Comparison of ENCODE assay signal across 18 cellular contexts in genomic region chr14:72678360-72678759, GRCh38.
A peak's percentile ranks its signal among the peaks of the same experiment; 100 is the strongest.
DNase-seq lines count a peak whose midpoint lies in the region; ATAC-seq, FAIRE-seq and TF ChIP-seq lines count a peak whose summit lies in the region.
"Had no signal": no experiment of that assay in that cellular context is flagged by ENCODE, and none has a peak within 500 bp of the region (broad histone marks: within the 10 kb centered on the region; RNA-seq: fewer than 3 reads in every experiment).

No MANE protein-coding gene starts in this region.

- no peak for ATAC-seq in GM18498 (IDR thresholded peaks at IDR 0.05; ENCODE audit: unreplicated experiment)
- ATAC-seq in GM21529 (IDR thresholded peaks at IDR 0.05; ENCODE audit: unreplicated experiment), result no peak
- no peak for ATAC-seq in HG02840 (IDR thresholded peaks at IDR 0.05; ENCODE audit: low FRiP score, unreplicated experiment)
- ATAC-seq: Panc1 had no signal

- H3K27me3 ChIP-seq in astrocyte (ENCODE audit: insufficient read depth, low read length), result no peaks in the 10 kb centered on the region
- no peaks in the 10 kb centered on the region for H3K27me3 ChIP-seq in thyroid gland
- H3K27me3 ChIP-seq: BE2C, spleen had no signal

- H3K4me1 ChIP-seq in astrocyte (ENCODE audit: insufficient read depth, low read length) (peaks cover 33% of the 10 kb centered on the region), thyroid gland (no peaks in the 10 kb centered on the region)

- H4K20me1 ChIP-seq in astrocyte (ENCODE audit: insufficient read depth, low read length), result no peaks in the 10 kb centered on the region

- no peaks in the 10 kb centered on the region for H3K27me3 Mint-ChIP-seq in astrocyte (ENCODE audit: low read depth, unreplicated experiment)

- H3K4me2 ChIP-seq in astrocyte (ENCODE audit: low read length), result peak overlapping the region; percentile 50

- H3K9me3 Mint-ChIP-seq in astrocyte (ENCODE audit: unreplicated experiment), result peaks cover 4% of the 10 kb centered on the region
- H3K9me3 Mint-ChIP-seq: immature natural killer cell had no signal

- peaks cover 10% of the 10 kb centered on the region for H3K36me3 Mint-ChIP-seq in astrocyte (ENCODE audit: low read depth, unreplicated experiment)

- TF ChIP-seq POLR2A in thyroid gland (IDR thresholded peaks at IDR 0.05), result no peak

- H3K9ac ChIP-seq in astrocyte (ENCODE audit: low read length), result peak overlapping the region; percentile 60

- H3K4me1 Mint-ChIP-seq in astrocyte (ENCODE audit: low read depth, unreplicated experiment), result peaks cover 16% of the 10 kb centered on the region
- H3K4me1 Mint-ChIP-seq: immature natural killer cell had no signal

- DNase-seq in GM03348 (ENCODE audit: low spot score) (peak; percentile 45), astrocyte (ENCODE audit: low read depth) (peak; percentile 63), fibroblast of the aortic adventitia (ENCODE audit: low read depth) (peak; percentile 68), pulmonary artery endothelial cell (ENCODE audit: low read depth, low spot score) (peak; percentile 65), thyroid gland (no peak)
- DNase-seq: activated CD4-positive, alpha-beta T cell treated with anti-CD3 and anti-CD28 coated beads for 1 hour; activated gamma-delta T cell; immature natural killer cell; NCI-H1436; NCI-H82; spleen had no signal

- no peak overlapping the region for H3K4me3 ChIP-seq in astrocyte (ENCODE audit: insufficient read depth, low read depth, low read length)
- H3K4me3 ChIP-seq in fibroblast of the aortic adventitia (ENCODE audit: low read depth, low read length), result no peak overlapping the region
- H3K4me3 ChIP-seq in thyroid gland (replicated peaks in 1 of 3), result no peak overlapping the region
- H3K4me3 ChIP-seq: spleen had no signal

- H2AFZ ChIP-seq in astrocyte (ENCODE audit: low read depth, low read length), result no peak overlapping the region

- no peaks in the 10 kb centered on the region for H3K79me2 ChIP-seq in astrocyte (ENCODE audit: insufficient read depth, low read length)

- H3K27ac ChIP-seq in astrocyte (ENCODE audit: low read depth, low read length) (peak overlapping the region; percentile 84), thyroid gland (no peak overlapping the region)
- H3K27ac ChIP-seq: spleen had no signal

- TF ChIP-seq CTCF in astrocyte (IDR thresholded peaks at IDR 0.05; ENCODE audit: insufficient read depth, low read depth, low read length), result no peak
- no peak for TF ChIP-seq CTCF in fibroblast of the aortic adventitia (IDR thresholded peaks at IDR 0.05; ENCODE audit: insufficient read depth, low read length)
- TF ChIP-seq CTCF in thyroid gland (IDR thresholded peaks at IDR 0.05), result no peak

- H3K27ac Mint-ChIP-seq in astrocyte (ENCODE audit: unreplicated experiment), result no peak overlapping the region
- H3K27ac Mint-ChIP-seq: immature natural killer cell, progenitor cell of endocrine pancreas had no signal

- 93 to 94% methylated on average over 6 of the region's 6 CpGs for WGBS in thyroid gland, 2 donors

- no peaks in the 10 kb centered on the region for H3K9me3 ChIP-seq in astrocyte (ENCODE audit: insufficient read depth, low read depth, low read length)
- no peaks in the 10 kb centered on the region for H3K9me3 ChIP-seq in thyroid gland
- H3K9me3 ChIP-seq: BE2C, spleen had no signal

- H3K36me3 ChIP-seq in astrocyte (ENCODE audit: insufficient read depth, low read length), result peaks cover 4% of the 10 kb centered on the region
- no peaks in the 10 kb centered on the region for H3K36me3 ChIP-seq in thyroid gland
- H3K36me3 ChIP-seq: spleen had no signal

- intact Hi-C loops in thyroid gland (cut with DNase I), result no loop called here

- no peak overlapping the region for H3K4me3 Mint-ChIP-seq in astrocyte (ENCODE audit: unreplicated experiment)
- H3K4me3 Mint-ChIP-seq: immature natural killer cell had no signal

- no peak for FAIRE-seq in astrocyte (lab: Jason Lieb, UNC)
- FAIRE-seq: colon had no signal

Comparison
In these comparisons a context has a peak if more than half of its experiments do, and no peak if none do; other contexts are left out.
1. DNase-seq: peak in GM03348 (single experiment), astrocyte (single experiment), fibroblast of the aortic adventitia (single experiment) and pulmonary artery endothelial cell (single experiment); none in thyroid gland (0 of 2).